18 cellular contexts compared by ENCODE assay signal in genomic region chr9:134720796-134721195, GRCh38.
DNase-seq lines count a peak whose midpoint lies in the region; ATAC-seq, FAIRE-seq and TF ChIP-seq lines count a peak whose summit lies in the region.
"Had no signal": no experiment of that assay in that cellular context is flagged by ENCODE, and none has a peak within 500 bp of the region (broad histone marks: within the 10 kb centered on the region; RNA-seq: fewer than 3 reads in every experiment).

No MANE protein-coding gene starts in this region.

- FAIRE-seq in astrocyte (lab: Jason Lieb, UNC), result no peak
- no peak for FAIRE-seq in urothelium cell line (lab: Jason Lieb, UNC)
- FAIRE-seq: D721Med, GM12892, GM19239 had no signal

- no peak overlapping the region for H3K27ac ChIP-seq in left ventricle myocardium inferior (replicated peaks)
- no peak overlapping the region for H3K27ac ChIP-seq in heart right ventricle
- no peak overlapping the region for H3K27ac ChIP-seq in astrocyte (ENCODE audit: low read depth, low read length)
- H3K27ac ChIP-seq: C4-2B had no signal

- H3K27ac Mint-ChIP-seq in astrocyte (ENCODE audit: unreplicated experiment), result peak overlapping the region; percentile 50
- peak overlapping the region; percentile 23 for H3K27ac Mint-ChIP-seq in osteocyte (ENCODE audit: unreplicated experiment)
- H3K27ac Mint-ChIP-seq: CD8-positive, alpha-beta T cell had no signal

- 93 to 94% methylated on average over 9 of the region's 9 CpGs for WGBS in heart right ventricle, 2 donors

- ATAC-seq in heart right ventricle (no peak), GM18907 (IDR thresholded peaks at IDR 0.05; ENCODE audit: unreplicated experiment) (no peak)
- ATAC-seq: CD8-positive, alpha-beta T cell had no signal

- no peak overlapping the region for H3K4me3 Mint-ChIP-seq in astrocyte (ENCODE audit: unreplicated experiment)
- H3K4me3 Mint-ChIP-seq in osteocyte (ENCODE audit: unreplicated experiment), result no peak overlapping the region
- H3K4me3 Mint-ChIP-seq: CD8-positive, alpha-beta T cell; H9 had no signal

- TF ChIP-seq CTCF in left ventricle myocardium inferior (IDR thresholded peaks at IDR 0.05; ENCODE audit: borderline replicate concordance) (no peak), heart right ventricle (IDR thresholded peaks at IDR 0.05) (no peak), astrocyte (IDR thresholded peaks at IDR 0.05; ENCODE audit: insufficient read depth, low read depth, low read length) (no peak), osteocyte (IDR thresholded peaks at IDR 0.05) (no peak)

- H3K79me2 ChIP-seq in astrocyte (ENCODE audit: insufficient read depth, low read length), result peaks cover 100% of the 10 kb centered on the region

- H3K36me3 ChIP-seq in left ventricle myocardium inferior (no peaks in the 10 kb centered on the region), heart right ventricle (peaks cover 0 to 22% (median 0%) of the 10 kb centered on the region in 9 donors), astrocyte (ENCODE audit: insufficient read depth, low read length) (peaks cover 33% of the 10 kb centered on the region)

- intact Hi-C loops in left ventricle myocardium inferior (cut with micrococcal nuclease), result no loop called here
- intact Hi-C loops in heart right ventricle (cut with DNase I), result no loop called here

- no peak overlapping the region for H3K4me3 ChIP-seq in left ventricle myocardium inferior
- no peak overlapping the region for H3K4me3 ChIP-seq in heart right ventricle
- H3K4me3 ChIP-seq in astrocyte (ENCODE audit: insufficient read depth, low read depth, low read length), result no peak overlapping the region

- peaks cover 34% of the 10 kb centered on the region for H3K36me3 Mint-ChIP-seq in astrocyte (ENCODE audit: low read depth, unreplicated experiment)
- H3K36me3 Mint-ChIP-seq in osteocyte (ENCODE audit: unreplicated experiment), result peaks cover 36% of the 10 kb centered on the region
- H3K36me3 Mint-ChIP-seq: CD8-positive, alpha-beta T cell had no signal

- DNase-seq in left ventricle myocardium inferior (peak; percentile 10), heart right ventricle (no peak), astrocyte (ENCODE audit: low read depth) (no peak), osteocyte (ENCODE audit: extremely low spot score, unreplicated experiment) (no peak), urothelium cell line (ENCODE audit: low spot score) (no peak)
- DNase-seq in activated CD4-positive, alpha-beta T cell treated with anti-CD3 and anti-CD28 coated beads for 1 hour, result no peak
- DNase-seq: 8988T; CD8-positive, alpha-beta T cell; COR-L47; DND-41; GDM1; GOT3; H9 had no signal

- H3K27me3 Mint-ChIP-seq in astrocyte (ENCODE audit: low read depth, unreplicated experiment) (no peaks in the 10 kb centered on the region), osteocyte (ENCODE audit: unreplicated experiment) (no peaks in the 10 kb centered on the region)

- peaks cover 31% of the 10 kb centered on the region for H3K4me1 Mint-ChIP-seq in astrocyte (ENCODE audit: low read depth, unreplicated experiment)
- H3K4me1 Mint-ChIP-seq in osteocyte (ENCODE audit: unreplicated experiment), result peaks cover 10% of the 10 kb centered on the region

- H2AFZ ChIP-seq in astrocyte (ENCODE audit: low read depth, low read length), result no peak overlapping the region

- H3K27me3 ChIP-seq in left ventricle myocardium inferior (ENCODE audit: low read depth) (no peaks in the 10 kb centered on the region), heart right ventricle (peaks cover 0 to 7% (median 0%) of the 10 kb centered on the region in 7 donors), astrocyte (ENCODE audit: insufficient read depth, low read length) (no peaks in the 10 kb centered on the region)

- H3K9me3 Mint-ChIP-seq in astrocyte (ENCODE audit: unreplicated experiment) (peaks cover 3% of the 10 kb centered on the region), osteocyte (ENCODE audit: unreplicated experiment) (no peaks in the 10 kb centered on the region)
- H3K9me3 Mint-ChIP-seq: CD8-positive, alpha-beta T cell; H9 had no signal

- H3K9me3 ChIP-seq in left ventricle myocardium inferior (replicated peaks) (no peaks in the 10 kb centered on the region), heart right ventricle (no peaks in the 10 kb centered on the region), astrocyte (ENCODE audit: insufficient read depth, low read depth, low read length) (no peaks in the 10 kb centered on the region)

- peaks cover 100% of the 10 kb centered on the region for H4K20me1 ChIP-seq in astrocyte (ENCODE audit: insufficient read depth, low read length)

- H3K4me1 ChIP-seq in left ventricle myocardium inferior, result peaks cover 9% of the 10 kb centered on the region
- H3K4me1 ChIP-seq in heart right ventricle, result peaks cover 0 to 20% (median 5%) of the 10 kb centered on the region in 9 donors
- H3K4me1 ChIP-seq in astrocyte (ENCODE audit: insufficient read depth, low read length), result peaks cover 17% of the 10 kb centered on the region

- H3K9ac ChIP-seq in astrocyte (ENCODE audit: low read length), result no peak overlapping the region

- H3K4me2 ChIP-seq in astrocyte (ENCODE audit: low read length), result no peak overlapping the region
